ENCODE assay signal across 18 cellular contexts in genomic region chr15:71526061-71526460, GRCh38.
DNase-seq lines count a peak whose midpoint lies in the region; ATAC-seq and TF ChIP-seq lines count a peak whose summit lies in the region.
"Had no signal": no experiment of that assay in that cellular context is flagged by ENCODE, and none has a peak within 500 bp of the region (broad histone marks: within the 10 kb centered on the region; RNA-seq: fewer than 3 reads in every experiment).

No MANE protein-coding gene starts in this region.

- no peaks in the 10 kb centered on the region for H3K79me2 ChIP-seq in neural progenitor cell (ENCODE audit: low read depth)

- H3K4me2 ChIP-seq in neural progenitor cell = no peak overlapping the region
- H3K4me2 ChIP-seq: KMS-11 had no signal

- H3K4me3 Mint-ChIP-seq in neural progenitor cell = no peak overlapping the region
- no peak overlapping the region for H3K4me3 Mint-ChIP-seq in activated naive CD4-positive, alpha-beta T cell treated with anti-CD3 and anti-CD28 coated beads for 36 hours
- H3K4me3 Mint-ChIP-seq: B cell; stimulated activated naive B cell treated with anti-CD40 and anti-IgM and Interleukin-4, amounts not matched to agents 10 μg/mL and 1 μg/mL and 100 μg/mL, for 72 hours had no signal

- DNase-seq in AG08396 (ENCODE audit: low spot score) (peak; percentile 39), adipocyte (ENCODE audit: low read depth) (peak; percentile 67), fibroblast of peridontal ligament (ENCODE audit: extremely low read depth) (peak; percentile 67), neural progenitor cell (ENCODE audit: low spot score) (peak; percentile 16), NCI-H2171 treated with DMSO at 0.1 percent for 48 hours (lab: John Stamatoyannopoulos, UW) (no peak), superior temporal gyrus (ENCODE audit: extremely low spot score) (no peak)
- DNase-seq in activated naive CD4-positive, alpha-beta T cell treated with anti-CD3 and anti-CD28 coated beads for 36 hours = no peak
- DNase-seq: activated CD4-positive, CD25-positive, alpha-beta regulatory T cell; effector CD4-positive, alpha-beta T cell; mammary epithelial cell; NCI-H2029; posterior cingulate gyrus; stimulated activated CD4-positive, alpha-beta T cell treated with anti-CD3 and anti-CD28 coated beads, Interleukin-4, amount 100 ng/mL, for 24 hours; stimulated activated naive B cell treated with anti-CD40 and anti-IgM and Interleukin-4, amounts not matched to agents 10 μg/mL and 1 μg/mL and 100 μg/mL, for 72 hours had no signal

- no peak for ATAC-seq in GM18502 (IDR thresholded peaks at IDR 0.05; ENCODE audit: poor library complexity, unreplicated experiment)
- ATAC-seq: GM12878; stimulated activated naive B cell treated with anti-CD40 and anti-IgM and Interleukin-4, amounts not matched to agents 10 μg/mL and 1 μg/mL and 100 μg/mL, for 72 hours had no signal

- H3F3A ChIP-seq in neural progenitor cell (ENCODE audit: low read depth) = no peaks in the 10 kb centered on the region

- CTCF ChIA-PET in activated naive CD4-positive, alpha-beta T cell treated with anti-CD3 and anti-CD28 coated beads for 36 hours (lab: Charles Lee) = interaction anchor here (0.6 kb wide), 1 partner anchor 45 kb away, joined by 3 read pairs; no protein-coding TSS in a partner anchor

- H3K9me3 ChIP-seq in adipocyte (ENCODE audit: control insufficient read depth, low read length) (no peaks in the 10 kb centered on the region), neural progenitor cell (ENCODE audit: low read depth) (no peaks in the 10 kb centered on the region)

- H3K36me3 ChIP-seq in adipocyte (ENCODE audit: control insufficient read depth, insufficient read depth, low read length, severe bottlenecking) (no peaks in the 10 kb centered on the region), neural progenitor cell (no peaks in the 10 kb centered on the region)

- H3K27me3 ChIP-seq in adipocyte (replicated peaks; ENCODE audit: control insufficient read depth, insufficient read depth, low read length) = no peaks in the 10 kb centered on the region
- H3K27me3 ChIP-seq in neural progenitor cell = no peaks in the 10 kb centered on the region

- intact Hi-C loops in activated naive CD4-positive, alpha-beta T cell treated with anti-CD3 and anti-CD28 coated beads for 36 hours (cut with micrococcal nuclease) = no loop called here

- H3K27ac Mint-ChIP-seq in neural progenitor cell = no peak overlapping the region
- no peak overlapping the region for H3K27ac Mint-ChIP-seq in activated naive CD4-positive, alpha-beta T cell treated with anti-CD3 and anti-CD28 coated beads for 36 hours
- H3K27ac Mint-ChIP-seq: B cell; stimulated activated naive B cell treated with anti-CD40 and anti-IgM and Interleukin-4, amounts not matched to agents 10 μg/mL and 1 μg/mL and 100 μg/mL, for 72 hours had no signal

- no peak for TF ChIP-seq CTCF in neural progenitor cell (IDR thresholded peaks at IDR 0.05)

- H3K27me3 Mint-ChIP-seq in neural progenitor cell (ENCODE audit: insufficient read depth, low read depth) = peaks cover under 1% of the 10 kb centered on the region
- H3K27me3 Mint-ChIP-seq in activated naive CD4-positive, alpha-beta T cell treated with anti-CD3 and anti-CD28 coated beads for 36 hours (ENCODE audit: low read depth) = peaks cover 31% of the 10 kb centered on the region

- H3K4me1 ChIP-seq in adipocyte (ENCODE audit: control insufficient read depth, insufficient read depth, low read length) (peaks cover 11% of the 10 kb centered on the region), neural progenitor cell (peaks cover 4% of the 10 kb centered on the region)

- H3K36me3 Mint-ChIP-seq in neural progenitor cell = no peaks in the 10 kb centered on the region
- no peaks in the 10 kb centered on the region for H3K36me3 Mint-ChIP-seq in activated naive CD4-positive, alpha-beta T cell treated with anti-CD3 and anti-CD28 coated beads for 36 hours (ENCODE audit: low read depth)
- H3K36me3 Mint-ChIP-seq: stimulated activated naive B cell treated with anti-CD40 and anti-IgM and Interleukin-4, amounts not matched to agents 10 μg/mL and 1 μg/mL and 100 μg/mL, for 72 hours had no signal

- no peak overlapping the region for H3K27ac ChIP-seq in neural progenitor cell
- H3K27ac ChIP-seq: KMS-11 had no signal

- peak overlapping the region; percentile 79 for H3K4me3 ChIP-seq in adipocyte (ENCODE audit: low read length)
- H3K4me3 ChIP-seq in neural progenitor cell = no peak overlapping the region
- H3K4me3 ChIP-seq: GM12878 had no signal

- H4K20me1 ChIP-seq in neural progenitor cell (ENCODE audit: low read depth) = no peaks in the 10 kb centered on the region

- no peaks in the 10 kb centered on the region for H3K9me3 Mint-ChIP-seq in neural progenitor cell
- no peaks in the 10 kb centered on the region for H3K9me3 Mint-ChIP-seq in activated naive CD4-positive, alpha-beta T cell treated with anti-CD3 and anti-CD28 coated beads for 36 hours
- H3K9me3 Mint-ChIP-seq: stimulated activated naive B cell treated with anti-CD40 and anti-IgM and Interleukin-4, amounts not matched to agents 10 μg/mL and 1 μg/mL and 100 μg/mL, for 72 hours had no signal

- H3K9ac ChIP-seq in adipocyte (ENCODE audit: low read length) (no peak overlapping the region), neural progenitor cell (no peak overlapping the region)
- H3K9ac ChIP-seq: KMS-11 had no signal

- H3K4me1 Mint-ChIP-seq in neural progenitor cell = peaks cover 14% of the 10 kb centered on the region
- H3K4me1 Mint-ChIP-seq in activated naive CD4-positive, alpha-beta T cell treated with anti-CD3 and anti-CD28 coated beads for 36 hours (ENCODE audit: low read depth) = no peaks in the 10 kb centered on the region
- H3K4me1 Mint-ChIP-seq: B cell; stimulated activated naive B cell treated with anti-CD40 and anti-IgM and Interleukin-4, amounts not matched to agents 10 μg/mL and 1 μg/mL and 100 μg/mL, for 72 hours had no signal

- no peak overlapping the region for H2AFZ ChIP-seq in neural progenitor cell (replicated peaks)

Comparison
In these comparisons a context has a peak if more than half of its experiments do, and no peak if none do; other contexts are left out.
1. DNase-seq: peak in AG08396 (single experiment), adipocyte (single experiment), fibroblast of peridontal ligament (single experiment) and neural progenitor cell (single experiment); none in NCI-H2171 treated with DMSO at 0.1 percent for 48 hours (single experiment), activated naive CD4-positive, alpha-beta T cell treated with anti-CD3 and anti-CD28 coated beads for 36 hours (single experiment) and superior temporal gyrus (single experiment).